8 cellular contexts compared by ENCODE assay signal in genomic region chr19:10271543-10272086, GRCh38. TPM values are rescaled to one million over a fixed set of nuclear protein-coding genes. Genes with fewer than 3 reads are reported as not detected.
DNase-seq lines count a peak whose midpoint lies in the region; ATAC-seq and TF ChIP-seq lines count a peak whose summit lies in the region.

No MANE protein-coding gene starts in this region.

- peak overlapping the region; percentile 95 for H3K4me2 ChIP-seq in SU-DHL-6 (ENCODE audit: low read depth, low read length, poor library complexity, severe bottlenecking)

- H3K36me3 ChIP-seq in GM06990 (ENCODE audit: control insufficient read depth, insufficient read depth, low read length) (peaks cover 15% of the 10 kb centered on the region), SU-DHL-6 (ENCODE audit: low read length) (no peaks in the 10 kb centered on the region), esophagus (ENCODE audit: control insufficient read depth in 2 of 2, insufficient read depth in 2 of 2, low read length in 1 of 2) (no peaks in the 10 kb centered on the region)

- DNase-seq in GM06990 (ENCODE audit: extremely low read depth, insufficient read length): peak; percentile 72
- DNase-seq in retina: peak; percentile 13
- no peak for DNase-seq in NCI-H345 treated with DMSO at 0.1 percent for 48 hours (lab: John Stamatoyannopoulos, UW; ENCODE audit: unreplicated experiment)
- no peak for DNase-seq in DMS114 treated with DMSO at 0.1 percent for 48 hours (lab: John Stamatoyannopoulos, UW; ENCODE audit: unreplicated experiment)

- peaks cover 5 to 7% of the 10 kb centered on the region in 2 donors for H3K4me1 ChIP-seq in esophagus (ENCODE audit: control insufficient read depth in 2 of 2, insufficient read depth in 2 of 2, low read length in 1 of 2)

- WGBS in esophagus, 2 donors: 27 to 30% methylated on average over 12 of the region's 12 CpGs

- no peaks in the 10 kb centered on the region for H4K20me1 ChIP-seq in SU-DHL-6 (ENCODE audit: low read depth, low read length)

- no peaks in the 10 kb centered on the region for H3K9me3 ChIP-seq in SU-DHL-6 (ENCODE audit: insufficient read depth, low read length)
- no peaks in the 10 kb centered on the region for H3K9me3 ChIP-seq in esophagus (ENCODE audit: control insufficient read depth in 2 of 2, insufficient read depth in 1 of 2, low read depth in 1 of 2, low read length in 1 of 2)

- TF ChIP-seq CTCF in GM06990 (IDR thresholded peaks at IDR 0.05; ENCODE audit: insufficient read depth, low read length, poor library complexity, severe bottlenecking) (no peak), SU-DHL-6 (IDR thresholded peaks at IDR 0.05; ENCODE audit: insufficient read depth, low read length, poor library complexity, severe bottlenecking) (no peak)

- no peaks in the 10 kb centered on the region for H3K9me2 ChIP-seq in SU-DHL-6 (replicated peaks; ENCODE audit: insufficient read depth, low read length)

- H3K79me2 ChIP-seq in SU-DHL-6 (ENCODE audit: insufficient read depth, low read length): peaks cover 18% of the 10 kb centered on the region; the same call in 1 of the 2 replicates

- H3K4me3 ChIP-seq in GM06990 (replicated peaks; ENCODE audit: low read depth, low read length) (peak overlapping the region; percentile 93), SU-DHL-6 (ENCODE audit: insufficient read depth, low read length, poor library complexity, severe bottlenecking) (peak overlapping the region; percentile 71), esophagus (ENCODE audit: low read depth in 1 of 2, low read length in 2 of 2) (peak overlapping the region; percentile 42 to 46)

- no peaks in the 10 kb centered on the region for H3K27me3 ChIP-seq in GM06990 (replicated peaks; ENCODE audit: control insufficient read depth, insufficient read depth, low read length)
- no peaks in the 10 kb centered on the region for H3K27me3 ChIP-seq in SU-DHL-6 (ENCODE audit: low read length)
- H3K27me3 ChIP-seq in esophagus (ENCODE audit: control insufficient read depth in 1 of 2, insufficient read depth in 2 of 2, low read length in 2 of 2): no peaks in the 10 kb centered on the region

- H3K27ac ChIP-seq in SU-DHL-6 (ENCODE audit: low read depth, low read length): peak overlapping the region; percentile 93
- H3K27ac ChIP-seq in esophagus (ENCODE audit: low read depth in 2 of 2, low read length in 1 of 2): peak overlapping the region; percentile 73 to 86

- H3K9ac ChIP-seq in SU-DHL-6 (ENCODE audit: low read length): peak overlapping the region; percentile 79

- ATAC-seq in GM21825 (IDR thresholded peaks at IDR 0.05; ENCODE audit: unreplicated experiment): peak; percentile 11
- ATAC-seq in GM21367 (IDR thresholded peaks at IDR 0.05; ENCODE audit: unreplicated experiment): no peak

- H3F3A ChIP-seq in SU-DHL-6 (ENCODE audit: insufficient read depth): peaks cover 17% of the 10 kb centered on the region

- no peak overlapping the region for H2AFZ ChIP-seq in SU-DHL-6 (ENCODE audit: low read depth, low read length, severe bottlenecking)

RNA-seq across cellular contexts. Expression of gene ICAM1, which starts 0.7 kb away (rescaled TPM):
- 1 to 10 TPM; 4.8 to 8.8 TPM for polyA plus RNA-seq in esophagus

RNA-seq across cellular contexts. Expression of gene ICAM4, which starts 15.1 kb away (rescaled TPM):
- under 1 TPM; 0.12 to 0.26 TPM for polyA plus RNA-seq in esophagus

RNA-seq across cellular contexts. Expression of gene ICAM5, which starts 18.1 kb away (rescaled TPM):
- polyA plus RNA-seq in esophagus: under 1 TPM; 0.27 to 0.45 TPM

RNA-seq across cellular contexts. Expression of gene MRPL4, which starts 19.6 kb away (rescaled TPM):
- 10 to 100 TPM; 25.7 to 71.6 TPM for polyA plus RNA-seq in esophagus

RNA-seq across cellular contexts. Expression of gene ZGLP1, which starts 38.0 kb away (rescaled TPM):
- polyA plus RNA-seq in esophagus: 1 to 10 TPM; 2.0 to 8.2 TPM

Comparison
In these comparisons a context has a peak if more than half of its experiments do, and no peak if none do; other contexts are left out.
1. DNase-seq: peak in GM06990 (single experiment) and retina (single experiment); none in NCI-H345 treated with DMSO at 0.1 percent for 48 hours (single experiment) and DMS114 treated with DMSO at 0.1 percent for 48 hours (single experiment).
2. Peak in every context shown above with its lines, with median percentiles within 50 percentile points of each other: H3K4me3 ChIP-seq.